In the genomic region with DNA sequence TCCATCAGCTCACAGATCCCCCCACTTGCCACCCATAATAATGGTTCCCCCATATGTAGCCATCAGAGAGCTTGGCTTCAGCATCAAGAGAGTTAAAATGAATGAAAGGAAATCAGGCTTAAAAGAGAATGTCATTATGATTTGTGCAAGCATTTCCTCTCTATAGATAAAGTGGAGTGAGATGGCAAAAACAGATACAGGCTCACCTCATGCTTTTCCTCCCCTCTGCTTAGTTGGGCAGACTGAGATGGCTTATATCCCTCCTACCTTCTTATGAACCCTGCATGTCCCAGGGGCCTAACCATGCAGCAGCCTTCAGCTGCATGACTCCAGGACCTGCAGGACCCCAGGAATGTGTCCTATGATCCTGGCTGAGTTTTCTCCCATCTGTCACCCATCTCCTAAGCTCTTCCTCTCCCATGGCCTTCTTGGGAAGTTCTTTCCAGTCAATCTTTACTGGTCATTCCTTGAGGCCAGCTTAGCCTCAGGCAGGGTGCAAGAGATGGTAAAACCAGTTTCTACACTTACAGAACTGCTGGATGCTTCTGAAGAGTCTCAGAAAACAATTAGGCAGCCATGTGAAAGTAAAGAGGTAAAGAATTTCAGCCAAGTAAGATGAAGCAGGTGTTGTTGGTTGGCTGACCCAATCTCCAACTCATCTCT, we compare ENCODE assay signal across 18 cellular contexts.
DNase-seq lines count a peak whose midpoint lies in the region; ATAC-seq and TF ChIP-seq lines count a peak whose summit lies in the region.
"Had no signal": no experiment of that assay in that cellular context is flagged by ENCODE, and none has a peak within 500 bp of the region (broad histone marks: within the 10 kb centered on the region; RNA-seq: fewer than 3 reads in every experiment).

No MANE protein-coding gene starts in this region.

- H3K27me3 Mint-ChIP-seq in activated naive CD4-positive, alpha-beta T cell treated with anti-CD3 and anti-CD28 coated beads, Interleukin-2, amount 50 U/mL, for 24 hours: no peaks in the 10 kb centered on the region
- no peaks in the 10 kb centered on the region for H3K27me3 Mint-ChIP-seq in activated CD8-positive, alpha-beta T cell treated with anti-CD3 and anti-CD28 coated beads for 36 hours
- no peaks in the 10 kb centered on the region for H3K27me3 Mint-ChIP-seq in stimulated activated memory B cell treated with anti-CD40 and anti-IgM and Interleukin-4, amounts not matched to agents 10 μg/mL and 1 μg/mL and 100 μg/mL, for 72 hours

- H3K36me3 ChIP-seq in heart left ventricle: no peaks in the 10 kb centered on the region
- H3K36me3 ChIP-seq: colonic mucosa, esophagus muscularis mucosa, left lung, tibial nerve had no signal

- H3K4me1 ChIP-seq in heart left ventricle: peaks cover 0 to 26% (median 0%) of the 10 kb centered on the region in 12 donors
- H3K4me1 ChIP-seq: colonic mucosa had no signal

- no peak for TF ChIP-seq CTCF in activated CD8-positive, alpha-beta T cell treated with anti-CD3 and anti-CD28 coated beads for 36 hours (IDR thresholded peaks at IDR 0.05)
- TF ChIP-seq CTCF in heart left ventricle (IDR thresholded peaks at IDR 0.05): no peak

- no peak for DNase-seq in activated naive CD4-positive, alpha-beta T cell treated with Interleukin-2 at 50 U/mL for 16 hours
- DNase-seq in KG1 (lab: John Stamatoyannopoulos, UW) (peak; percentile 51), heart left ventricle (no peak), posterior cingulate gyrus (no peak)
- DNase-seq in activated CD8-positive, alpha-beta T cell treated with anti-CD3 and anti-CD28 coated beads for 36 hours: no peak
- DNase-seq: anterior cingulate cortex, colonic mucosa, DMS79, left lung, natural killer cell, NCI-H1436, NCI-H524 had no signal

- no peak overlapping the region for H3K27ac ChIP-seq in heart left ventricle
- H3K27ac ChIP-seq: colonic mucosa, esophagus muscularis mucosa, hepatocyte, tibial nerve had no signal

- no peaks in the 10 kb centered on the region for H3K27me3 ChIP-seq in heart left ventricle
- H3K27me3 ChIP-seq: colonic mucosa, esophagus muscularis mucosa, hepatocyte, left lung, tibial nerve had no signal

- H3K9me3 ChIP-seq in heart left ventricle: no peaks in the 10 kb centered on the region
- H3K9me3 ChIP-seq: colonic mucosa, esophagus muscularis mucosa, left lung, tibial nerve had no signal

- peaks cover 58% of the 10 kb centered on the region for H3K4me1 Mint-ChIP-seq in activated naive CD4-positive, alpha-beta T cell treated with anti-CD3 and anti-CD28 coated beads, Interleukin-2, amount 50 U/mL, for 24 hours
- peaks cover 36% of the 10 kb centered on the region for H3K4me1 Mint-ChIP-seq in activated CD8-positive, alpha-beta T cell treated with anti-CD3 and anti-CD28 coated beads for 36 hours (ENCODE audit: low read depth)
- peaks cover 67% of the 10 kb centered on the region for H3K4me1 Mint-ChIP-seq in stimulated activated memory B cell treated with anti-CD40 and anti-IgM and Interleukin-4, amounts not matched to agents 10 μg/mL and 1 μg/mL and 100 μg/mL, for 72 hours

- intact Hi-C loops in activated CD8-positive, alpha-beta T cell treated with anti-CD3 and anti-CD28 coated beads for 36 hours (cut with micrococcal nuclease): no loop called here
- intact Hi-C loops in heart left ventricle (cut with DNase I) (no loop called here), posterior cingulate gyrus (cut with DNase I) (no loop called here)

- no peak overlapping the region for H3K4me3 ChIP-seq in heart left ventricle
- H3K4me3 ChIP-seq: colonic mucosa, esophagus muscularis mucosa, hepatocyte, left lung, tibial nerve had no signal

- no peak for TF ChIP-seq POLR2A in heart left ventricle (IDR thresholded peaks at IDR 0.05)

- H3K4me3 Mint-ChIP-seq in activated naive CD4-positive, alpha-beta T cell treated with anti-CD3 and anti-CD28 coated beads, Interleukin-2, amount 50 U/mL, for 24 hours: peak overlapping the region; percentile 51
- H3K4me3 Mint-ChIP-seq in activated CD8-positive, alpha-beta T cell treated with anti-CD3 and anti-CD28 coated beads for 36 hours: no peak overlapping the region
- H3K4me3 Mint-ChIP-seq in stimulated activated memory B cell treated with anti-CD40 and anti-IgM and Interleukin-4, amounts not matched to agents 10 μg/mL and 1 μg/mL and 100 μg/mL, for 72 hours: peak overlapping the region; percentile 25
- H3K4me3 Mint-ChIP-seq: natural killer cell had no signal

- no peaks in the 10 kb centered on the region for H3K36me3 Mint-ChIP-seq in activated naive CD4-positive, alpha-beta T cell treated with anti-CD3 and anti-CD28 coated beads, Interleukin-2, amount 50 U/mL, for 24 hours
- H3K36me3 Mint-ChIP-seq in activated CD8-positive, alpha-beta T cell treated with anti-CD3 and anti-CD28 coated beads for 36 hours (ENCODE audit: low read depth): no peaks in the 10 kb centered on the region
- H3K36me3 Mint-ChIP-seq in stimulated activated memory B cell treated with anti-CD40 and anti-IgM and Interleukin-4, amounts not matched to agents 10 μg/mL and 1 μg/mL and 100 μg/mL, for 72 hours: no peaks in the 10 kb centered on the region
- H3K36me3 Mint-ChIP-seq: natural killer cell had no signal

- no peaks in the 10 kb centered on the region for H3K9me3 Mint-ChIP-seq in activated naive CD4-positive, alpha-beta T cell treated with anti-CD3 and anti-CD28 coated beads, Interleukin-2, amount 50 U/mL, for 24 hours
- H3K9me3 Mint-ChIP-seq in activated CD8-positive, alpha-beta T cell treated with anti-CD3 and anti-CD28 coated beads for 36 hours: peaks cover 1% of the 10 kb centered on the region
- H3K9me3 Mint-ChIP-seq in stimulated activated memory B cell treated with anti-CD40 and anti-IgM and Interleukin-4, amounts not matched to agents 10 μg/mL and 1 μg/mL and 100 μg/mL, for 72 hours: no peaks in the 10 kb centered on the region
- H3K9me3 Mint-ChIP-seq: natural killer cell had no signal

- CTCF ChIA-PET in activated CD8-positive, alpha-beta T cell treated with anti-CD3 and anti-CD28 coated beads for 36 hours (lab: Charles Lee): interaction anchor here (3.4 kb wide), 1 partner anchor 136 kb away, joined by 18 read pairs; no protein-coding TSS in a partner anchor

- POLR2A ChIA-PET in activated CD8-positive, alpha-beta T cell treated with anti-CD3 and anti-CD28 coated beads for 36 hours (lab: Charles Lee): interaction anchor here (1.7 kb wide), 1 partner anchor 66 kb away, joined by 4 read pairs; no protein-coding TSS in a partner anchor

- no peak for ATAC-seq in activated CD8-positive, alpha-beta T cell treated with anti-CD3 and anti-CD28 coated beads for 36 hours
- no peak for ATAC-seq in stimulated activated memory B cell treated with anti-CD40 and anti-IgM and Interleukin-4, amounts not matched to agents 10 μg/mL and 1 μg/mL and 100 μg/mL, for 72 hours
- ATAC-seq in heart left ventricle (no peak), GM21737 (IDR thresholded peaks at IDR 0.05; ENCODE audit: unreplicated experiment) (no peak)

- H3K27ac Mint-ChIP-seq in activated naive CD4-positive, alpha-beta T cell treated with anti-CD3 and anti-CD28 coated beads, Interleukin-2, amount 50 U/mL, for 24 hours: peak overlapping the region; percentile 15
- H3K27ac Mint-ChIP-seq in activated CD8-positive, alpha-beta T cell treated with anti-CD3 and anti-CD28 coated beads for 36 hours: peak overlapping the region; percentile 31
- peak overlapping the region; percentile 91 for H3K27ac Mint-ChIP-seq in stimulated activated memory B cell treated with anti-CD40 and anti-IgM and Interleukin-4, amounts not matched to agents 10 μg/mL and 1 μg/mL and 100 μg/mL, for 72 hours
- H3K27ac Mint-ChIP-seq: natural killer cell had no signal

Comparison
In these comparisons a context has a peak if more than half of its experiments do, and no peak if none do; other contexts are left out.
1. H3K27ac Mint-ChIP-seq: peak in every context shown above with its lines; median percentile 91 in stimulated activated memory B cell treated with anti-CD40 and anti-IgM and Interleukin-4, amounts not matched to agents 10 μg/mL and 1 μg/mL and 100 μg/mL, for 72 hours; 31 in activated CD8-positive, alpha-beta T cell treated with anti-CD3 and anti-CD28 coated beads for 36 hours; 15 in activated naive CD4-positive, alpha-beta T cell treated with anti-CD3 and anti-CD28 coated beads, Interleukin-2, amount 50 U/mL, for 24 hours.